ENCODE assay signal across 22 cellular contexts in genomic region chr5:89480406-89481007, GRCh38.
"Had no signal": no experiment of that assay in that cellular context is flagged by ENCODE, and none has a peak within 500 bp of the region (broad histone marks: within the 10 kb centered on the region; RNA-seq: fewer than 3 reads in every experiment).

No MANE protein-coding gene starts in this region.

- H3K9me3 Mint-ChIP-seq: T-helper 2 cell treated with Interferon-gamma antibody and Interleukin-4, amounts not matched to agents 5 μg/mL and 100 μg/mL, for 36 hours had no signal

- H3K36me3 Mint-ChIP-seq: activated naive CD4-positive, alpha-beta T cell treated with anti-CD3 and anti-CD28 coated beads, Interleukin-2, amount 50 U/mL, for 24 hours; naive thymus-derived CD4-positive, alpha-beta T cell; T-cell had no signal

- H3K27ac Mint-ChIP-seq: activated naive CD4-positive, alpha-beta T cell treated with anti-CD3 and anti-CD28 coated beads, Interleukin-2, amount 50 U/mL, for 24 hours; naive thymus-derived CD4-positive, alpha-beta T cell; stimulated activated naive B cell treated with anti-CD40 and anti-IgM and Interleukin-4, amounts not matched to agents 10 μg/mL and 1 μg/mL and 100 μg/mL, for 72 hours; T-cell; T-helper 2 cell treated with Interferon-gamma antibody and Interleukin-4, amounts not matched to agents 5 μg/mL and 100 μg/mL, for 36 hours had no signal

- DNase-seq: activated CD4-positive, alpha-beta T cell treated with anti-CD3 and anti-CD28 coated beads, Interleukin-2, amount 50 U/mL, for 1 hour; activated CD4-positive, CD25-positive, alpha-beta regulatory T cell treated with anti-CD3 and anti-CD28 coated beads, Interleukin-2, amount 50 U/mL, for 72 hours; activated gamma-delta T cell treated with Interleukin-2 at 50 U/mL for 16 hours; activated T-cell treated with anti-CD3 and anti-CD28 coated beads, Interleukin-2, amount 50 U/mL, for 1 hour; adrenal gland; colonic mucosa; esophagus squamous epithelium; kidney; naive thymus-derived CD4-positive, alpha-beta T cell; stimulated activated CD4-positive, alpha-beta T cell treated with anti-CD3 and anti-CD28 coated beads, Interleukin-15, amount 100 ng/mL, for 24 hours; stimulated activated naive B cell treated with anti-CD40 and anti-IgM and Interleukin-4, amounts not matched to agents 10 μg/mL and 1 μg/mL and 100 μg/mL, for 72 hours; T-cell; upper lobe of right lung; WERI-Rb-1 had no signal

- H3K4me3 Mint-ChIP-seq: activated naive CD4-positive, alpha-beta T cell treated with anti-CD3 and anti-CD28 coated beads, Interleukin-2, amount 50 U/mL, for 24 hours; naive thymus-derived CD4-positive, alpha-beta T cell; neural crest cell; stimulated activated naive B cell treated with anti-CD40 and anti-IgM and Interleukin-4, amounts not matched to agents 10 μg/mL and 1 μg/mL and 100 μg/mL, for 72 hours; T-cell; T-helper 2 cell treated with Interferon-gamma antibody and Interleukin-4, amounts not matched to agents 5 μg/mL and 100 μg/mL, for 36 hours had no signal

- H3K4me3 ChIP-seq: adrenal gland, ascending aorta, colonic mucosa, esophagus squamous epithelium, lung, smooth muscle cell, upper lobe of right lung had no signal

- H3K4me1 Mint-ChIP-seq: activated naive CD4-positive, alpha-beta T cell treated with anti-CD3 and anti-CD28 coated beads, Interleukin-2, amount 50 U/mL, for 24 hours; neural crest cell; T-cell had no signal

- H3K27me3 Mint-ChIP-seq: activated naive CD4-positive, alpha-beta T cell treated with anti-CD3 and anti-CD28 coated beads, Interleukin-2, amount 50 U/mL, for 24 hours; naive thymus-derived CD4-positive, alpha-beta T cell; stimulated activated naive B cell treated with anti-CD40 and anti-IgM and Interleukin-4, amounts not matched to agents 10 μg/mL and 1 μg/mL and 100 μg/mL, for 72 hours; T-cell had no signal

- ATAC-seq: left lobe of liver; naive thymus-derived CD4-positive, alpha-beta T cell; sciatic nerve; T-cell; upper lobe of right lung had no signal
